13 cellular contexts compared by ENCODE assay signal in genomic region chr11:27217948-27218410, GRCh38.
DNase-seq lines count a peak whose midpoint lies in the region; ATAC-seq and TF ChIP-seq lines count a peak whose summit lies in the region.
"Had no signal": no experiment of that assay in that cellular context is flagged by ENCODE, and none has a peak within 500 bp of the region (broad histone marks: within the 10 kb centered on the region; RNA-seq: fewer than 3 reads in every experiment).

No MANE protein-coding gene starts in this region.

- H3K4me3 ChIP-seq in AG04449 (ENCODE audit: low read depth, low read length) (no peak overlapping the region), mesodermal cell (ENCODE audit: extremely low read depth, insufficient read depth, low read length, poor library complexity, severe bottlenecking) (no peak overlapping the region), colonic mucosa (no peak overlapping the region)

- TF ChIP-seq CTCF in AG04449 (IDR thresholded peaks at IDR 0.05; ENCODE audit: insufficient read depth, low read length, missing control alignments) (no peak), brain (conservative IDR thresholded peaks at IDR 0.05) (no peak), colonic mucosa (IDR thresholded peaks at IDR 0.05) (no peak)

- H3K27ac ChIP-seq in mesodermal cell (ENCODE audit: low read depth, low read length, severe bottlenecking) (peak overlapping the region; percentile 89), colonic mucosa (no peak overlapping the region)
- H3K27ac ChIP-seq: C4-2B had no signal

- H3K36me3 ChIP-seq in mesodermal cell (ENCODE audit: control insufficient read depth, insufficient read depth, low read length) (no peaks in the 10 kb centered on the region), colonic mucosa (no peaks in the 10 kb centered on the region)

- DNase-seq in AG04449 (ENCODE audit: low read depth, low spot score) (peak; percentile 92), NCI-H1694 treated with DMSO at 0.1 percent for 48 hours (lab: John Stamatoyannopoulos, UW) (peak; percentile 50), COLO829 (ENCODE audit: low spot score) (no peak), colonic mucosa (no peak)
- DNase-seq: activated CD4-positive, alpha-beta T cell treated with anti-CD3 and anti-CD28 coated beads for 4 hours; head of caudate nucleus; MM.1S; naive thymus-derived CD8-positive, alpha-beta T cell had no signal

- H3K9ac ChIP-seq in colonic mucosa (ENCODE audit: low read depth in 2 of 2, low read length in 2 of 2) = no peak overlapping the region

- peaks cover 41% of the 10 kb centered on the region for H3K4me1 ChIP-seq in mesodermal cell (ENCODE audit: control insufficient read depth, insufficient read depth, low read length, poor library complexity, severe bottlenecking)
- no peaks in the 10 kb centered on the region for H3K4me1 ChIP-seq in colonic mucosa

- peaks cover 6% of the 10 kb centered on the region for H3K27me3 Mint-ChIP-seq in brain

- H3K36me3 Mint-ChIP-seq in brain = no peaks in the 10 kb centered on the region
- H3K36me3 Mint-ChIP-seq: naive thymus-derived CD8-positive, alpha-beta T cell had no signal

- ATAC-seq in HG02571 (IDR thresholded peaks at IDR 0.05; ENCODE audit: unreplicated experiment) = no peak
- no peak for ATAC-seq in GM21717 (IDR thresholded peaks at IDR 0.05; ENCODE audit: unreplicated experiment)
- ATAC-seq: naive thymus-derived CD8-positive, alpha-beta T cell had no signal

- no peaks in the 10 kb centered on the region for H3K27me3 ChIP-seq in colonic mucosa

- intact Hi-C loops in colonic mucosa (cut with DNase I) = no loop called here

- WGBS in mesodermal cell (ENCODE audit: insufficient coverage in 2 of 2), 2 experiments = no CpG with 5 or more reads among the region's 1 CpG

- H3K27ac Mint-ChIP-seq in brain = peak overlapping the region in 4 of 5 experiments; percentile 48 to 96 (median 92)
- H3K27ac Mint-ChIP-seq: naive thymus-derived CD8-positive, alpha-beta T cell had no signal

- peaks cover 67% of the 10 kb centered on the region for H3K4me1 Mint-ChIP-seq in brain
- H3K4me1 Mint-ChIP-seq: naive thymus-derived CD8-positive, alpha-beta T cell had no signal

- CTCF ChIA-PET in AG04449 (lab: Yijun Ruan, JAX) = interaction anchor here (0.8 to 1.7 kb wide), 4 partner anchors 8 to 79 kb away, joined by 3 to 7 read pairs (median 4); no protein-coding TSS in a partner anchor

- POLR2A ChIA-PET in AG04449 (lab: Yijun Ruan, JAX) = interaction anchor here (0.7 to 4.2 kb wide), 6 partner anchors 8 to 64 kb away, joined by 3 to 30 read pairs (median 4); no protein-coding TSS in a partner anchor

- H3K9me3 ChIP-seq in mesodermal cell (ENCODE audit: control insufficient read depth, low read length) (no peaks in the 10 kb centered on the region), colonic mucosa (no peaks in the 10 kb centered on the region)

- H3K4me3 Mint-ChIP-seq in brain = peak overlapping the region in 3 of 5 experiments; percentile 30 to 81 (median 45)
- H3K4me3 Mint-ChIP-seq: naive thymus-derived CD8-positive, alpha-beta T cell had no signal

- peaks cover 0 to 7% (median 0%) of the 10 kb centered on the region in 5 experiments for H3K9me3 Mint-ChIP-seq in brain

Comparison
In these comparisons a context has a peak if more than half of its experiments do, and no peak if none do; other contexts are left out.
1. DNase-seq: peak in AG04449 (single experiment) and NCI-H1694 treated with DMSO at 0.1 percent for 48 hours (single experiment); none in COLO829 (single experiment) and colonic mucosa (single experiment).